ENCODE assay signal across 20 cellular contexts in the genomic region with DNA sequence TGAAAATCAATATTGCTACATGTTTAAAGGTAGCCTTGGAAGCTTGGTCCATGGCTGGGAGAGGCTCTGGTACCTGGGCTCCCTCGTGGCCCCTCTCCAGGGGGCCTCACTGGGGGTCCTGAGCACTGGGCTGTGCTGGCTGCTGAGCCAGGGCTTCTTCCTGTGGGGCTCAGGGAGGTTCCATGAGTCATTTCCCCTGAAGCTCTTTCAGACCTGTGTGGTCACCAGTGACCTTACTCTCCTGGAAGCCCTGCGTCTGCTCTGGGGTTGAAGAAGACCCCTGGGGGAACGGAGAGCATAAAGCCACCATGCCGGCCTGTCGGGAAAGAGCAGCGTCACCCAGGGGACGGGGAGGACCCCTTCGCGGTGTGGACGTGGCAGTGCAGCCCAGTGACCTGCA.
DNase-seq lines count a peak whose midpoint lies in the region; ATAC-seq and TF ChIP-seq lines count a peak whose summit lies in the region.
"Had no signal": no experiment of that assay in that cellular context is flagged by ENCODE, and none has a peak within 500 bp of the region (broad histone marks: within the 10 kb centered on the region; RNA-seq: fewer than 3 reads in every experiment).

No MANE protein-coding gene starts in this region.

- peaks cover 98% of the 10 kb centered on the region for H4K20me1 ChIP-seq in BLaER1

- no peak overlapping the region for H3K4me3 Mint-ChIP-seq in naive thymus-derived CD8-positive, alpha-beta T cell
- H3K4me3 Mint-ChIP-seq: naive thymus-derived CD4-positive, alpha-beta T cell had no signal

- 0 out of 2 replicates have a peak overlapping the region, but pooled peaks have one; percentile 21 for H3K9ac ChIP-seq in BLaER1

- POLR2A ChIA-PET in naive thymus-derived CD8-positive, alpha-beta T cell (lab: Charles Lee) = no interaction called here

- no peak for TF ChIP-seq CTCF in WERI-Rb-1 (IDR thresholded peaks at IDR 0.05; ENCODE audit: low read depth, low read length)

- DNase-seq in HS-5 (ENCODE audit: low read depth) (peak; percentile 9), amniotic epithelial cell (ENCODE audit: low read depth) (peak; percentile 33), islet precursor cell (peak; percentile 79), T-helper 2 cell (no peak), WERI-Rb-1 (no peak), NCI-H345 treated with DMSO at 0.1 percent for 48 hours (lab: John Stamatoyannopoulos, UW; ENCODE audit: unreplicated experiment) (no peak)
- DNase-seq in naive thymus-derived CD8-positive, alpha-beta T cell = no peak
- DNase-seq: adrenal gland; COR-L47; GDM1; lower lobe of right lung; naive thymus-derived CD4-positive, alpha-beta T cell; NCI-H1417 treated with DMSO at 0.1 percent for 48 hours; NCI-H2171 treated with DMSO at 0.1 percent for 48 hours; posterior cingulate gyrus; stimulated activated CD4-positive, alpha-beta T cell treated with anti-CD3 and anti-CD28 coated beads, Interleukin-4, amount 100 ng/mL, for 1 hour had no signal

- no peaks in the 10 kb centered on the region for H3K9me3 Mint-ChIP-seq in naive thymus-derived CD8-positive, alpha-beta T cell

- H3K4me3 ChIP-seq in BLaER1 = no peak overlapping the region
- no peak overlapping the region for H3K4me3 ChIP-seq in WERI-Rb-1 (ENCODE audit: low read depth, low read length)
- H3K4me3 ChIP-seq: adrenal gland, lower lobe of right lung, skin epidermis, suprapubic skin had no signal

- no peaks in the 10 kb centered on the region for H3K27me3 Mint-ChIP-seq in naive thymus-derived CD8-positive, alpha-beta T cell
- H3K27me3 Mint-ChIP-seq: naive thymus-derived CD4-positive, alpha-beta T cell had no signal

- H3K27ac Mint-ChIP-seq in naive thymus-derived CD8-positive, alpha-beta T cell = no peak overlapping the region

- H3K36me3 ChIP-seq in BLaER1 = no peaks in the 10 kb centered on the region; the same call in 1 of the 2 replicates
- no peaks in the 10 kb centered on the region for H3K36me3 ChIP-seq in WERI-Rb-1
- H3K36me3 ChIP-seq: adrenal gland, lower lobe of right lung, suprapubic skin had no signal

- H3K4me1 ChIP-seq in BLaER1 = peaks cover 61% of the 10 kb centered on the region

- peaks cover 0 to 6% (median under 1%) of the 10 kb centered on the region in 4 donors for H3K4me1 Mint-ChIP-seq in naive thymus-derived CD8-positive, alpha-beta T cell

- H3K4me2 ChIP-seq in BLaER1 = peak overlapping the region; percentile 89

- peaks cover 0 to 10% (median 9%) of the 10 kb centered on the region in 3 donors for H3K36me3 Mint-ChIP-seq in naive thymus-derived CD8-positive, alpha-beta T cell

- H3K27me3 ChIP-seq in BLaER1 (no peaks in the 10 kb centered on the region), WERI-Rb-1 (ENCODE audit: insufficient read depth, low read depth, severe bottlenecking) (no peaks in the 10 kb centered on the region)
- H3K27me3 ChIP-seq: adrenal gland, suprapubic skin had no signal

- H3K9me3 ChIP-seq in BLaER1 = no peaks in the 10 kb centered on the region
- H3K9me3 ChIP-seq in WERI-Rb-1 (ENCODE audit: severe bottlenecking) = no peaks in the 10 kb centered on the region
- H3K9me3 ChIP-seq: adrenal gland, lower lobe of right lung, suprapubic skin had no signal

- ATAC-seq in naive thymus-derived CD8-positive, alpha-beta T cell = no peak
- ATAC-seq: lower lobe of right lung; naive thymus-derived CD4-positive, alpha-beta T cell had no signal

- H3K27ac ChIP-seq in BLaER1 (peak overlapping the region; percentile 49), WERI-Rb-1 (no peak overlapping the region)
- H3K27ac ChIP-seq: adrenal gland, HL-60, lower lobe of right lung, skin epidermis, suprapubic skin had no signal

Comparison
In these comparisons a context has a peak if more than half of its experiments do, and no peak if none do; other contexts are left out.
1. DNase-seq: peak in HS-5 (single experiment), amniotic epithelial cell (single experiment) and islet precursor cell (single experiment); none in naive thymus-derived CD8-positive, alpha-beta T cell (0 of 10), T-helper 2 cell (0 of 5), WERI-Rb-1 (single experiment) and NCI-H345 treated with DMSO at 0.1 percent for 48 hours (single experiment).